Comparison of ENCODE assay signal across 9 cellular contexts in genomic region chr15:88897456-88898194, GRCh38. TPM values are rescaled to one million over a fixed set of nuclear protein-coding genes. Genes with fewer than 3 reads are reported as not detected.
DNase-seq lines count a peak whose midpoint lies in the region; ATAC-seq and TF ChIP-seq lines count a peak whose summit lies in the region.
"Had no signal": no experiment of that assay in that cellular context is flagged by ENCODE, and none has a peak within 500 bp of the region (broad histone marks: within the 10 kb centered on the region; RNA-seq: fewer than 3 reads in every experiment).

No MANE protein-coding gene starts in this region.

- BruUV-seq in Caco-2 (replicated peaks; lab: Mats Ljungman, UMichigan): no TSS peak
- BruUV-seq in Panc1 (replicated peaks; lab: Mats Ljungman, UMichigan): no TSS peak

- POLR2A ChIA-PET in Caco-2 (lab: Charles Lee) (no interaction called here), Panc1 (lab: Charles Lee) (interaction anchor here (1.7 kb wide), 1 partner anchor 121 kb away, joined by 3 read pairs; no protein-coding TSS in a partner anchor)

- peaks cover 10% of the 10 kb centered on the region for H3K79me2 ChIP-seq in osteoblast (ENCODE audit: insufficient read depth, low read length)

- TF ChIP-seq POLR2A in suprapubic skin (IDR thresholded peaks at IDR 0.05): no peak

- DNase-seq in Caco-2 (peak; percentile 71 to 76), Panc1 (ENCODE audit: low read depth, low spot score) (no peak), fibroblast of the aortic adventitia (ENCODE audit: low read depth) (peak; percentile 88), osteoblast (ENCODE audit: insufficient read length, low spot score, missing footprints) (peak; percentile 96), suprapubic skin (ENCODE audit: low spot score in 2 of 2) (peak; percentile 90 to 94)
- peak; percentile 56 to 68 for DNase-seq in activated T-cell treated with anti-CD3 and anti-CD28 coated beads, Interleukin-2, amount 50 U/mL, for 72 hours

- TF ChIP-seq CTCF in Caco-2 (IDR thresholded peaks at IDR 0.05; ENCODE audit: insufficient read depth in 1 of 2, low read depth in 1 of 2, low read length in 1 of 2, severe bottlenecking in 1 of 2, unreplicated experiment in 1 of 2) (peak; percentile 54 to 69), Panc1 (IDR thresholded peaks at IDR 0.05) (peak; percentile 84), fibroblast of the aortic adventitia (IDR thresholded peaks at IDR 0.05; ENCODE audit: insufficient read depth, low read length) (peak; percentile 79), osteoblast (IDR thresholded peaks at IDR 0.05; ENCODE audit: extremely low read depth, low read depth, low read length) (peak; percentile 63), suprapubic skin (IDR thresholded peaks at IDR 0.05) (peak; percentile 49 to 75)

- no peak for TF ChIP-seq EP300 in suprapubic skin (IDR thresholded peaks at IDR 0.05)

- no peak overlapping the region for H3K4me3 Mint-ChIP-seq in Caco-2 (ENCODE audit: unreplicated experiment)
- no peak overlapping the region for H3K4me3 Mint-ChIP-seq in activated T-cell treated with anti-CD3 and anti-CD28 coated beads, Interleukin-2, amount 50 U/mL, for 72 hours

- in situ Hi-C loops in Panc1 (cut with HindIII; ENCODE audit: low pct_unique_long_range_greater_than_20kb, low sequenced_read_pairs): no loop called here

- H2AFZ ChIP-seq in osteoblast (ENCODE audit: low read length): no peak overlapping the region

- H3K27me3 ChIP-seq in Caco-2 (replicated peaks; ENCODE audit: control insufficient read depth, insufficient read depth, low read length): no peaks in the 10 kb centered on the region
- no peaks in the 10 kb centered on the region for H3K27me3 ChIP-seq in Panc1 (ENCODE audit: control insufficient read depth, insufficient read depth, low read length)
- H3K27me3 ChIP-seq in osteoblast (ENCODE audit: insufficient read depth, low read length): no peaks in the 10 kb centered on the region
- H3K27me3 ChIP-seq in suprapubic skin: peaks cover 6% of the 10 kb centered on the region

- H3K4me1 Mint-ChIP-seq in Caco-2 (ENCODE audit: low read depth, unreplicated experiment): peaks cover 7% of the 10 kb centered on the region
- H3K4me1 Mint-ChIP-seq in activated T-cell treated with anti-CD3 and anti-CD28 coated beads, Interleukin-2, amount 50 U/mL, for 72 hours (ENCODE audit: low read depth): peaks cover 49% of the 10 kb centered on the region

- WGBS in suprapubic skin: 26% methylated on average over 12 of the region's 12 CpGs

- peaks cover 26% of the 10 kb centered on the region for H4K20me1 ChIP-seq in osteoblast (ENCODE audit: insufficient read depth, low read length)

- CTCF ChIA-PET in Caco-2 (lab: Charles Lee): interaction anchor here (0.6 to 1.1 kb wide), 3 partner anchors 84 to 296 kb away, joined by 3 to 4 read pairs (median 3); no protein-coding TSS in a partner anchor
- CTCF ChIA-PET in Panc1 (lab: Charles Lee): interaction anchor here (0.6 to 1.0 kb wide), 6 partner anchors 96 to 1332 kb away, joined by 3 to 6 read pairs (median 4); no protein-coding TSS in a partner anchor

- H3K27me3 Mint-ChIP-seq in Caco-2 (ENCODE audit: insufficient read depth, unreplicated experiment): no peaks in the 10 kb centered on the region
- no peaks in the 10 kb centered on the region for H3K27me3 Mint-ChIP-seq in activated T-cell treated with anti-CD3 and anti-CD28 coated beads, Interleukin-2, amount 50 U/mL, for 72 hours (ENCODE audit: low read depth)

- peak; percentile 54 for ATAC-seq in HG03097 (IDR thresholded peaks at IDR 0.05; ENCODE audit: low FRiP score, unreplicated experiment)
- peak; percentile 65 for ATAC-seq in Panc1
- peak; percentile 34 to 54 for ATAC-seq in activated T-cell treated with anti-CD3 and anti-CD28 coated beads, Interleukin-2, amount 50 U/mL, for 72 hours (replicated peaks in 1 of 2)
- no peak for ATAC-seq in GM21515 (IDR thresholded peaks at IDR 0.05; ENCODE audit: unreplicated experiment)

- H3K27ac ChIP-seq in Panc1 (ENCODE audit: low read length) (peak overlapping the region; percentile 88), osteoblast (ENCODE audit: low read depth, low read length) (no peak overlapping the region), suprapubic skin (no peak overlapping the region)

- intact Hi-C loops in Caco-2 (cut with micrococcal nuclease; ENCODE audit: unreplicated experiment) (loop anchor here (1.0 kb wide), 1 partner anchor 240 kb away; no protein-coding TSS in a partner anchor), Panc1 (cut with micrococcal nuclease; ENCODE audit: unreplicated experiment) (no loop called here)

- no peaks in the 10 kb centered on the region for H3K9me3 Mint-ChIP-seq in Caco-2 (ENCODE audit: unreplicated experiment)
- H3K9me3 Mint-ChIP-seq in activated T-cell treated with anti-CD3 and anti-CD28 coated beads, Interleukin-2, amount 50 U/mL, for 72 hours: no peaks in the 10 kb centered on the region
- H3K9me3 Mint-ChIP-seq: T-helper 1 cell treated with Interleukin-12 subunit alpha and Interleukin-12 subunit beta and Interleukin-4 antibody, amounts not matched to agents 30 μg/mL and 1 μg/mL, for 36 hours had no signal

- peak overlapping the region; percentile 59 for H3K4me2 ChIP-seq in osteoblast (ENCODE audit: insufficient read depth, low read length)

- H3K27ac Mint-ChIP-seq in Caco-2 (ENCODE audit: unreplicated experiment): peak overlapping the region; percentile 70
- H3K27ac Mint-ChIP-seq in activated T-cell treated with anti-CD3 and anti-CD28 coated beads, Interleukin-2, amount 50 U/mL, for 72 hours: no peak overlapping the region

- H3K4me3 ChIP-seq in Caco-2 (ENCODE audit: low read depth, low read length) (no peak overlapping the region), Panc1 (ENCODE audit: low read depth in 2 of 2, low read length in 2 of 2) (peak overlapping the region in 1 of 2 experiments; percentile 30; a peak in 1 of 4 replicates), fibroblast of the aortic adventitia (ENCODE audit: low read depth, low read length) (no peak overlapping the region), osteoblast (ENCODE audit: insufficient read depth, low read length) (no peak overlapping the region), suprapubic skin (no peak overlapping the region)

- H3K36me3 ChIP-seq in Caco-2 (ENCODE audit: control insufficient read depth, insufficient read depth, low read length) (peaks cover 2% of the 10 kb centered on the region), Panc1 (ENCODE audit: control insufficient read depth, insufficient read depth, low read length) (peaks cover 3% of the 10 kb centered on the region; the same call in 1 of the 2 replicates), osteoblast (ENCODE audit: insufficient read depth, low read length) (peaks cover 39% of the 10 kb centered on the region), suprapubic skin (peaks cover 21% of the 10 kb centered on the region)

- no peaks in the 10 kb centered on the region for H3K4me1 ChIP-seq in Caco-2
- H3K4me1 ChIP-seq in Panc1 (ENCODE audit: control insufficient read depth, insufficient read depth, low read length): peaks cover 67% of the 10 kb centered on the region
- H3K4me1 ChIP-seq in osteoblast (ENCODE audit: insufficient read depth, low read length): peaks cover 33% of the 10 kb centered on the region
- H3K4me1 ChIP-seq in suprapubic skin: peaks cover 39% of the 10 kb centered on the region

- no peaks in the 10 kb centered on the region for H3K9me3 ChIP-seq in Caco-2
- no peaks in the 10 kb centered on the region for H3K9me3 ChIP-seq in Panc1 (ENCODE audit: control insufficient read depth, insufficient read depth, low read depth, low read length)
- no peaks in the 10 kb centered on the region for H3K9me3 ChIP-seq in osteoblast (ENCODE audit: low read depth, low read length)
- no peaks in the 10 kb centered on the region for H3K9me3 ChIP-seq in suprapubic skin

- peaks cover 58% of the 10 kb centered on the region for H3K36me3 Mint-ChIP-seq in Caco-2 (ENCODE audit: insufficient read depth, unreplicated experiment)
- H3K36me3 Mint-ChIP-seq in activated T-cell treated with anti-CD3 and anti-CD28 coated beads, Interleukin-2, amount 50 U/mL, for 72 hours (ENCODE audit: insufficient read depth in 2 of 2): no peaks in the 10 kb centered on the region

RNA-seq across cellular contexts. Expression of gene HAPLN3, which starts 2.3 kb away (rescaled TPM):
- 16.7 and 16.9 TPM in 2 replicates for total RNA-seq in Caco-2 (2022)
- total RNA-seq in Panc1 (2021; ENCODE audit: unreplicated experiment): 168 TPM
- polyA plus RNA-seq in Panc1 (2012; ENCODE audit: insufficient read length): 158 TPM
- 100 to 1,000 TPM in 1 of 2 donors, 10 to 100 TPM in 1; 82.5 to 114 TPM for total RNA-seq in activated T-cell treated with anti-CD3 and anti-CD28 coated beads, Interleukin-2, amount 50 U/mL, for 72 hours
- total RNA-seq in fibroblast of the aortic adventitia (ENCODE audit: low replicate concordance): 2.8 and 14.6 TPM in 2 replicates
- total RNA-seq in osteoblast: 14.7 and 18.8 TPM in 2 replicates
- 10 to 100 TPM in 1 of 4 donors, 1 to 10 TPM in 3; 4.8 to 14.6 (median 8.9) TPM for total RNA-seq in suprapubic skin

RNA-seq across cellular contexts. Expression of gene MFGE8, which starts 15.6 kb away (rescaled TPM):
- total RNA-seq in Caco-2 (2022) (409 and 453 TPM in 2 replicates), Panc1 (2021; ENCODE audit: unreplicated experiment) (1,799 TPM), fibroblast of the aortic adventitia (ENCODE audit: low replicate concordance) (59.5 and 217 TPM in 2 replicates), osteoblast (195 and 209 TPM in 2 replicates), suprapubic skin (100 to 1,000 TPM; 154 to 211 (median 171) TPM)
- 2,067 TPM for polyA plus RNA-seq in Panc1 (2012; ENCODE audit: insufficient read length)
- total RNA-seq in activated T-cell treated with anti-CD3 and anti-CD28 coated beads, Interleukin-2, amount 50 U/mL, for 72 hours: 10 to 100 TPM; 21.7 to 27.7 TPM
